ENCODE assay signal across 13 cellular contexts in the genomic region with DNA sequence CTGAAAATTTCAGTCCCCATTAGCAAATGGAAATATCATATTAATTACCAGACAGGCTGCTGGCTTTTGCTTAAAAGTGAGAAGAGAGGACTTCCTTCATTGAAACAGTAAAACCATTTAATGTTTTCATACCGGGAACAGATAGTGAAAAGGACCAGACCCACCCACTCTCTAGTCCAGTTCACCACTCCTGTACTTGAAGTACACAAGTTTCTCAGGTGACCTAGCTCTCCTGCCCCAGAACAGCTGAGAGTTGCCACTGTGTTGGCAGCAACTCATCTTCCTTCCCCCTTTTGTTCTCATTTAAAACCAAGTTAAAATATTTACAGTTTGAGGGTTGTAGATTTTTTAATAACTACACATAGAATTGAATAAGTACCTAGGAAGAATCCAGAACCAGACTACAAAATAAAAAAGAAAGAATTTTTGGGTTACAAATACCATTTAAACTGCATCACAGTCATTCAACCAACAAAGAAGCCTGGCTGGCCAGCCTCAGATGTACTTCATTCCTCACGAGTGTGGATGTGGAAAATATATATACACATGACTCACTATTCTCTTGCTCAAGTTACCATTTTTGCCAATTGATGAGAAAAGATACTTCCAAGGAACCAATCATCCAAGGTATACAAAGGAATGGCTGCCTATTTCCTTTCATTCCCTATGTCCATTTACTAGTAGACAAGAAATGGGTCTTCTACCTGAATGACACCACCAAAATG.
DNase-seq lines count a peak whose midpoint lies in the region; ATAC-seq and TF ChIP-seq lines count a peak whose summit lies in the region.
"Had no signal": no experiment of that assay in that cellular context is flagged by ENCODE, and none has a peak within 500 bp of the region (broad histone marks: within the 10 kb centered on the region; RNA-seq: fewer than 3 reads in every experiment).

No MANE protein-coding gene starts in this region.

- TF ChIP-seq CTCF in AG10803 (conservative IDR thresholded peaks at IDR 0.05; ENCODE audit: low read length) (no peak), HFFc6 (IDR thresholded peaks at IDR 0.05) (no peak)

- intact Hi-C loops in Right ventricle myocardium inferior (cut with DNase I), result no loop called here
- intact Hi-C loops in activated CD4-positive, alpha-beta memory T cell treated with anti-CD3 and anti-CD28 coated beads for 36 hours (cut with micrococcal nuclease), result no loop called here

- POLR2A ChIA-PET in activated CD4-positive, alpha-beta memory T cell treated with anti-CD3 and anti-CD28 coated beads for 36 hours (lab: Charles Lee), result no interaction called here

- no peak for ATAC-seq in Right ventricle myocardium inferior
- no peak for ATAC-seq in GM21576 (IDR thresholded peaks at IDR 0.05; ENCODE audit: unreplicated experiment)
- no peak for ATAC-seq in stimulated activated effector memory CD8-positive, alpha-beta T cell treated with anti-CD3 and anti-CD28 coated beads, Interleukin-12 subunit alpha, Interleukin-12 subunit beta, amount 100 ng/mL, for 72 hours
- ATAC-seq: body of pancreas had no signal

- H3K36me3 Mint-ChIP-seq in HFFc6 (ENCODE audit: low read depth), result no peaks in the 10 kb centered on the region
- peaks cover 9% of the 10 kb centered on the region for H3K36me3 Mint-ChIP-seq in activated CD4-positive, alpha-beta memory T cell treated with anti-CD3 and anti-CD28 coated beads for 36 hours
- no peaks in the 10 kb centered on the region for H3K36me3 Mint-ChIP-seq in stimulated activated effector memory CD8-positive, alpha-beta T cell treated with anti-CD3 and anti-CD28 coated beads, Interleukin-12 subunit alpha, Interleukin-12 subunit beta, amount 100 ng/mL, for 72 hours

- peaks cover 26% of the 10 kb centered on the region for H3K4me1 Mint-ChIP-seq in HFFc6 (ENCODE audit: low read depth)
- H3K4me1 Mint-ChIP-seq in activated CD4-positive, alpha-beta memory T cell treated with anti-CD3 and anti-CD28 coated beads for 36 hours (ENCODE audit: low read depth), result peaks cover 4% of the 10 kb centered on the region
- H3K4me1 Mint-ChIP-seq in stimulated activated effector memory CD8-positive, alpha-beta T cell treated with anti-CD3 and anti-CD28 coated beads, Interleukin-12 subunit alpha, Interleukin-12 subunit beta, amount 100 ng/mL, for 72 hours, result peaks cover 13% of the 10 kb centered on the region

- H3K27me3 Mint-ChIP-seq in HFFc6 (ENCODE audit: insufficient read depth), result peaks cover 5% of the 10 kb centered on the region
- no peaks in the 10 kb centered on the region for H3K27me3 Mint-ChIP-seq in activated CD4-positive, alpha-beta memory T cell treated with anti-CD3 and anti-CD28 coated beads for 36 hours

- no peaks in the 10 kb centered on the region for H3K9me3 Mint-ChIP-seq in HFFc6
- H3K9me3 Mint-ChIP-seq in activated CD4-positive, alpha-beta memory T cell treated with anti-CD3 and anti-CD28 coated beads for 36 hours, result peaks cover 3% of the 10 kb centered on the region
- no peaks in the 10 kb centered on the region for H3K9me3 Mint-ChIP-seq in stimulated activated effector memory CD8-positive, alpha-beta T cell treated with anti-CD3 and anti-CD28 coated beads, Interleukin-12 subunit alpha, Interleukin-12 subunit beta, amount 100 ng/mL, for 72 hours

- peak overlapping the region; percentile 87 for H3K27ac Mint-ChIP-seq in HFFc6
- H3K27ac Mint-ChIP-seq in activated CD4-positive, alpha-beta memory T cell treated with anti-CD3 and anti-CD28 coated beads for 36 hours, result no peak overlapping the region
- no peak overlapping the region for H3K27ac Mint-ChIP-seq in stimulated activated effector memory CD8-positive, alpha-beta T cell treated with anti-CD3 and anti-CD28 coated beads, Interleukin-12 subunit alpha, Interleukin-12 subunit beta, amount 100 ng/mL, for 72 hours

- no peak overlapping the region for H3K4me3 ChIP-seq in AG10803 (ENCODE audit: low read length)
- H3K4me3 ChIP-seq: body of pancreas, esophagus squamous epithelium, stomach had no signal

- peak; percentile 87 for DNase-seq in AG10803 (ENCODE audit: low read depth)
- DNase-seq in HFFc6, result peak; percentile 78
- DNase-seq in amniotic epithelial cell (ENCODE audit: low read depth), result peak; percentile 70
- peak; percentile 68 for DNase-seq in hepatic stellate cell (ENCODE audit: low spot score)
- DNase-seq in Right ventricle myocardium inferior (ENCODE audit: missing footprints), result no peak
- DNase-seq in activated CD4-positive, alpha-beta memory T cell treated with anti-CD3 and anti-CD28 coated beads for 36 hours, result no peak
- no peak for DNase-seq in stimulated activated effector memory CD8-positive, alpha-beta T cell treated with anti-CD3 and anti-CD28 coated beads, Interleukin-12 subunit alpha, Interleukin-12 subunit beta, amount 100 ng/mL, for 72 hours (ENCODE audit: low spot score in 2 of 2)
- DNase-seq: body of pancreas, esophagus squamous epithelium, NCI-H1694 treated with DMSO at 0.1 percent for 48 hours, stomach, T1000 had no signal

- H3K4me3 Mint-ChIP-seq in HFFc6, result peak overlapping the region; percentile 58
- H3K4me3 Mint-ChIP-seq in activated CD4-positive, alpha-beta memory T cell treated with anti-CD3 and anti-CD28 coated beads for 36 hours, result no peak overlapping the region
- no peak overlapping the region for H3K4me3 Mint-ChIP-seq in stimulated activated effector memory CD8-positive, alpha-beta T cell treated with anti-CD3 and anti-CD28 coated beads, Interleukin-12 subunit alpha, Interleukin-12 subunit beta, amount 100 ng/mL, for 72 hours

- CTCF ChIA-PET in activated CD4-positive, alpha-beta memory T cell treated with anti-CD3 and anti-CD28 coated beads for 36 hours (lab: Charles Lee), result no interaction called here

Comparison
In these comparisons a context has a peak if more than half of its experiments do, and no peak if none do; other contexts are left out.
1. DNase-seq: peak in AG10803 (single experiment), HFFc6 (single experiment), amniotic epithelial cell (single experiment) and hepatic stellate cell (single experiment); none in Right ventricle myocardium inferior (single experiment), activated CD4-positive, alpha-beta memory T cell treated with anti-CD3 and anti-CD28 coated beads for 36 hours (single experiment) and stimulated activated effector memory CD8-positive, alpha-beta T cell treated with anti-CD3 and anti-CD28 coated beads, Interleukin-12 subunit alpha, Interleukin-12 subunit beta, amount 100 ng/mL, for 72 hours (0 of 2).